Comparison of ENCODE assay signal across 8 cellular contexts in the genomic region with DNA sequence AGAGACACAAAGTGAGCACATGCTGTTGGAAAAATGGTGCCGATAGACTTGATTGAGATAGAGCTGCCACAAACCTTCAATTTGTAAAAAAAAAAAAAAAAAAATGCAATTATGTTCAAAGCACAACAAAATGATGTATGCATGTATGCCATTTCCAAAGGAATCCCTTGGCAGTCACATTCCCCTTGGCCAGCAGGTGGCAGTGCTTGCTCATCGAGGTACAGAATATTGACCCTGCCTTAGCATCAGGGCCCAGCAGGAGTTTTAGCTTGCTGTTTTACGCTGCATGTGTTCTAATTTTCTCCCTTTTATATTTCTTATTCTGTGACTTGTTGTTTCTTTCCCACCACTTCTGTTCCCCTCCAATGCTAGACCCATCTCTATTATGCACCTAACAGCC. TPM values are rescaled to one million over a fixed set of nuclear protein-coding genes. Genes with fewer than 3 reads are reported as not detected.
A peak's percentile ranks its signal among the peaks of the same experiment; 100 is the strongest.
DNase-seq lines count a peak whose midpoint lies in the region; ATAC-seq and TF ChIP-seq lines count a peak whose summit lies in the region.

No MANE protein-coding gene starts in this region.

- H3K4me3 ChIP-seq in fibroblast of villous mesenchyme (ENCODE audit: low read depth, low read length) (no peak overlapping the region), thyroid gland (replicated peaks in 1 of 3) (no peak overlapping the region)

- no peaks in the 10 kb centered on the region for H3K36me3 ChIP-seq in thyroid gland

- peak; percentile 59 for ATAC-seq in GM21526 (IDR thresholded peaks at IDR 0.05; ENCODE audit: low FRiP score, unreplicated experiment)
- peak; percentile 27 for ATAC-seq in activated T-helper 17 cell treated with anti-CD3 and anti-CD28 coated beads, Interleukin-2, amount 50 U/mL, for 72 hours (replicated peaks)
- ATAC-seq in omental fat pad (ENCODE audit: low FRiP score): no peak

- WGBS in thyroid gland, 2 donors: 21 to 22% methylated on average over 3 of the region's 3 CpGs

- no peaks in the 10 kb centered on the region for H3K4me1 ChIP-seq in thyroid gland

- H3K4me3 Mint-ChIP-seq in activated T-helper 17 cell treated with anti-CD3 and anti-CD28 coated beads, Interleukin-2, amount 50 U/mL, for 72 hours: peak overlapping the region; percentile 57

- no peak for TF ChIP-seq POLR2A in thyroid gland (IDR thresholded peaks at IDR 0.05)

- peak overlapping the region; percentile 87 for H3K27ac Mint-ChIP-seq in activated T-helper 17 cell treated with anti-CD3 and anti-CD28 coated beads, Interleukin-2, amount 50 U/mL, for 72 hours

- intact Hi-C loops in thyroid gland (cut with DNase I): no loop called here

- H3K27me3 ChIP-seq in thyroid gland: no peaks in the 10 kb centered on the region

- no peak overlapping the region for H3K27ac ChIP-seq in thyroid gland

- TF ChIP-seq CTCF in fibroblast of villous mesenchyme (IDR thresholded peaks at IDR 0.05; ENCODE audit: insufficient read depth, low read depth, low read length): peak; percentile 74
- peak in 1 of 3 donors; percentile 49 for TF ChIP-seq CTCF in omental fat pad (IDR thresholded peaks at IDR 0.05)
- peak; percentile 19 to 71 (median 52) for TF ChIP-seq CTCF in thyroid gland (IDR thresholded peaks at IDR 0.05)

- H3K27me3 Mint-ChIP-seq in activated T-helper 17 cell treated with anti-CD3 and anti-CD28 coated beads, Interleukin-2, amount 50 U/mL, for 72 hours: no peaks in the 10 kb centered on the region

- H3K4me1 Mint-ChIP-seq in activated T-helper 17 cell treated with anti-CD3 and anti-CD28 coated beads, Interleukin-2, amount 50 U/mL, for 72 hours: peaks cover 8% of the 10 kb centered on the region

- no peaks in the 10 kb centered on the region for H3K36me3 Mint-ChIP-seq in activated T-helper 17 cell treated with anti-CD3 and anti-CD28 coated beads, Interleukin-2, amount 50 U/mL, for 72 hours (ENCODE audit: low read depth)

- H3K9me3 ChIP-seq in thyroid gland: no peaks in the 10 kb centered on the region

- DNase-seq in D341Med (ENCODE audit: low spot score) (peak; percentile 63), KG1 (lab: John Stamatoyannopoulos, UW) (peak; percentile 41), RKO (ENCODE audit: low spot score) (peak; percentile 71), fibroblast of villous mesenchyme (ENCODE audit: low read depth) (peak; percentile 68), omental fat pad (ENCODE audit: low spot score) (peak; percentile 54), thyroid gland (peak; percentile 58 to 69)

- no peaks in the 10 kb centered on the region for H3K9me3 Mint-ChIP-seq in activated T-helper 17 cell treated with anti-CD3 and anti-CD28 coated beads, Interleukin-2, amount 50 U/mL, for 72 hours

RNA-seq across cellular contexts. Expression of gene CYBB, which starts 34.5 kb away (rescaled TPM):
- under 1 TPM in 1 of 2 donors, not detected in 1; 0.24 TPM for total RNA-seq in activated T-helper 17 cell treated with anti-CD3 and anti-CD28 coated beads, Interleukin-2, amount 50 U/mL, for 72 hours
- total RNA-seq in fibroblast of villous mesenchyme (under 0.01 and 0.32 TPM in 2 replicates), omental fat pad (10 to 100 TPM; 47.3 to 71.9 (median 51.7) TPM), thyroid gland (10 to 100 TPM in 2 of 4 donors, 1 to 10 TPM in 2; 6.9 to 18.9 (median 10.9) TPM)

RNA-seq across cellular contexts. Expression of gene XK, which starts 59.8 kb away (rescaled TPM):
- total RNA-seq in activated T-helper 17 cell treated with anti-CD3 and anti-CD28 coated beads, Interleukin-2, amount 50 U/mL, for 72 hours: not detected
- total RNA-seq in fibroblast of villous mesenchyme (0.64 and 0.86 TPM in 2 replicates), omental fat pad (under 1 TPM in 3 of 4 donors, not detected in 1; 0.09 to 0.38 (median 0.16) TPM), thyroid gland (1 to 10 TPM in 3 of 4 donors, under 1 TPM in 1; 0.40 to 3.5 (median 2.4) TPM)
